ENCODE assay signal across 1 cellular context in the genomic region with DNA sequence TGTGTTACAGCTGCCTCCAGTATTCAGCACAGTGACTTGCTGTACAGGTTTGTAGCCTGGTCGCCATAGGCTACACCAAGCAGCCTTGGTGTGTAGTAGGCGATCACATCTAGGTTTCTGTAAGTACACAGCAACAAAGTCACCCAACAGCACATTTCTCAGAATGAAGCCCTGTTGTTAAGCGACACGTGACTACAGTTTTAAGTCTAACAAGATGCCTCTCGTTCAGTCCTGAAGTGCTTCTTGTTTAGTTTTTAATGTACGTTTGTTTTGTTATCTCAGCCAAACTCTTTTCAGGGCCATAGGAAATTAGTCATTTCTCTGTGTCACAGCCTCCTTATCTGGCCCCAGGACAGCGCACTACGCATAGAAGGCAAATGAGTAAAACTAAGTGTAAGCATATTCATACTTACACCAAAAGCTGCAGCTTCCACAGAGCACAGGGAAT.
TF ChIP-seq lines count a peak whose summit lies in the region.

No MANE protein-coding gene starts in this region.

TF ChIP-seq in SK-N-SH, 30 proteins besides CTCF, POLR2A, EP300 and RAD21 (continued from another document):
- TF ChIP-seq POLR2AphosphoS5 (IDR thresholded peaks at IDR 0.05; ENCODE audit: low read depth, low read length) (no peak), CHD2 (IDR thresholded peaks at IDR 0.05; ENCODE audit: low read length, partially characterized antibody) (no peak), SMC3 (IDR thresholded peaks at IDR 0.05; ENCODE audit: low read depth, low read length) (no peak)
- TF ChIP-seq, protein P1, sequence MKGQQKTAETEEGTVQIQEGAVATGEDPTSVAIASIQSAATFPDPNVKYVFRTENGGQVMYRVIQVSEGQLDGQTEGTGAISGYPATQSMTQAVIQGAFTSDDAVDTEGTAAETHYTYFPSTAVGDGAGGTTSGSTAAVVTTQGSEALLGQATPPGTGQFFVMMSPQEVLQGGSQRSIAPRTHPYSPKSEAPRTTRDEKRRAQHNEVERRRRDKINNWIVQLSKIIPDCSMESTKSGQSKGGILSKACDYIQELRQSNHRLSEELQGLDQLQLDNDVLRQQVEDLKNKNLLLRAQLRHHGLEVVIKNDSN (IDR thresholded peaks at IDR 0.05; ENCODE audit: borderline replicate concordance, low read depth), result no peak
